ENCODE assay signal across 25 cellular contexts in the genomic region with DNA sequence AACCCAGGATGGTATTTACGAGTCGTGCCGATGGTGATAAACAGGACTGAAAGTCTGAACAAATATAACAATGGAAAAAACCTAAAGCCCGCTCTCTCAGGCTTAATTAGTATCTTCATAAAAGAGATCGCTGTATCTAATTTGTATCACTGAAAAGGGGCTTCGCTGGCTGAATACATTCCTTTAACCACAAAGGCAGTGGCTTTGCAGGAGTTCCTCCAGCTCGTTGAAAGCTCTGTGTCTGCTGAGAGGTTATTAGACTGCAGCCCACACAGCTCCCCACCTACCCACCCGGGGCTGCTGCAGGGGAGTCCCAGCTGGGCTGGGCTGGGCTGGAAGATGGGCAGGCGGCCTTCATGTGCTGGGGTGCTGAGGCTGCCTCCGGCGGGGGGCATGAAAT. TPM values are rescaled to one million over a fixed set of nuclear protein-coding genes. Genes with fewer than 3 reads are reported as not detected.
DNase-seq lines count a peak whose midpoint lies in the region; ATAC-seq and TF ChIP-seq lines count a peak whose summit lies in the region.
"Had no signal": no experiment of that assay in that cellular context is flagged by ENCODE, and none has a peak within 500 bp of the region (broad histone marks: within the 10 kb centered on the region; RNA-seq: fewer than 3 reads in every experiment).

No MANE protein-coding gene starts in this region.

- H3K36me3 Mint-ChIP-seq in brain: peaks cover 30% of the 10 kb centered on the region
- H3K36me3 Mint-ChIP-seq in neural progenitor cell: peaks cover 2% of the 10 kb centered on the region
- H3K36me3 Mint-ChIP-seq: CD14-positive monocyte; CD8-positive, alpha-beta memory T cell; T-cell had no signal

- peak overlapping the region in 3 of 5 experiments; percentile 25 to 87 (median 85) for H3K27ac Mint-ChIP-seq in brain
- H3K27ac Mint-ChIP-seq in neural progenitor cell: peak overlapping the region; percentile 86
- H3K27ac Mint-ChIP-seq: CD14-positive monocyte; CD8-positive, alpha-beta memory T cell; T-cell had no signal

- DNase-seq in neural progenitor cell (ENCODE audit: low spot score) (peak; percentile 85), medulla oblongata (ENCODE audit: extremely low spot score) (no peak), DMS53 treated with DMSO at 0.1 percent for 48 hours (lab: John Stamatoyannopoulos, UW; ENCODE audit: unreplicated experiment) (no peak)
- DNase-seq: BE2C; Calu3; CD8-positive, alpha-beta memory T cell; DND-41; Kasumi-1; NCI-H1092 treated with DMSO at 0.1 percent for 48 hours; NCI-H1436; NCI-H187; NCI-H2081 treated with DMSO at 0.1 percent for 48 hours; NCI-H446 treated with DMSO at 0.1 percent for 48 hours; NCI-H526; NCI-H82; SHP77; T-cell had no signal

- H3K4me3 Mint-ChIP-seq in brain (peak overlapping the region in 1 of 5 experiments; percentile 20), neural progenitor cell (no peak overlapping the region)
- H3K4me3 Mint-ChIP-seq: CD14-positive monocyte; CD8-positive, alpha-beta memory T cell; T-cell had no signal

- no peaks in the 10 kb centered on the region for H3K4me1 ChIP-seq in HEK293 (ENCODE audit: control insufficient read depth, insufficient read depth, low read length)
- H3K4me1 ChIP-seq in neural progenitor cell: peaks cover 40% of the 10 kb centered on the region
- H3K4me1 ChIP-seq: BE2C had no signal

- H3K4me2 ChIP-seq in neural progenitor cell: peak overlapping the region; percentile 54

- peaks cover 2% of the 10 kb centered on the region for H3K9me3 ChIP-seq in HEK293 (ENCODE audit: control insufficient read depth, insufficient read depth, low read depth, low read length)
- H3K9me3 ChIP-seq in neural progenitor cell (ENCODE audit: low read depth): no peaks in the 10 kb centered on the region
- H3K9me3 ChIP-seq: BE2C had no signal

- H3K4me3 ChIP-seq in HEK293 (ENCODE audit: low read depth, low read length) (no peak overlapping the region), neural progenitor cell (no peak overlapping the region)
- H3K4me3 ChIP-seq: K562 had no signal

- H2AFZ ChIP-seq in neural progenitor cell (replicated peaks): no peak overlapping the region

- H3K9ac ChIP-seq in neural progenitor cell: no peak overlapping the region

- H3K36me3 ChIP-seq in HEK293 (ENCODE audit: control insufficient read depth in 2 of 2, insufficient read depth in 1 of 2, low read length in 2 of 2) (no peaks in the 10 kb centered on the region), neural progenitor cell (peaks cover 5% of the 10 kb centered on the region)
- H3K36me3 ChIP-seq: BE2C had no signal

- ATAC-seq in HG03097 (IDR thresholded peaks at IDR 0.05; ENCODE audit: low FRiP score, unreplicated experiment) (no peak), HG03457 (IDR thresholded peaks at IDR 0.05; ENCODE audit: unreplicated experiment) (no peak)
- ATAC-seq: Panc1, T-cell had no signal

- TF ChIP-seq CTCF in HEK293 (tag by site-specific recombination; IDR thresholded peaks at IDR 0.05): no peak
- no peak for TF ChIP-seq CTCF in brain (conservative IDR thresholded peaks at IDR 0.05)
- TF ChIP-seq CTCF in neural progenitor cell (IDR thresholded peaks at IDR 0.05): no peak

- peaks cover 46% of the 10 kb centered on the region for H3F3A ChIP-seq in neural progenitor cell (ENCODE audit: low read depth)

- no peak overlapping the region for H3K27ac ChIP-seq in HEK293 (ENCODE audit: extremely low read depth, low read depth, low read length)
- H3K27ac ChIP-seq in neural progenitor cell: peak overlapping the region; percentile 86
- H3K27ac ChIP-seq: RWPE1 had no signal

- POLR2A ChIA-PET in HEK293 (lab: Yijun Ruan, JAX): no interaction called here

- no peaks in the 10 kb centered on the region for H3K79me2 ChIP-seq in neural progenitor cell (ENCODE audit: low read depth)

- H3K9me3 Mint-ChIP-seq in brain: peaks cover 11 to 26% (median 20%) of the 10 kb centered on the region in 5 experiments
- H3K9me3 Mint-ChIP-seq in neural progenitor cell: peaks cover 17% of the 10 kb centered on the region

- H3K27me3 Mint-ChIP-seq in brain: peaks cover 16% of the 10 kb centered on the region
- H3K27me3 Mint-ChIP-seq in neural progenitor cell (ENCODE audit: insufficient read depth, low read depth): peaks cover 30% of the 10 kb centered on the region

- H3K4me1 Mint-ChIP-seq in brain (peaks cover 52% of the 10 kb centered on the region), neural progenitor cell (peaks cover 56% of the 10 kb centered on the region)
- H3K4me1 Mint-ChIP-seq: CD14-positive monocyte; CD8-positive, alpha-beta memory T cell; T-cell had no signal

- H3K27me3 ChIP-seq in neural progenitor cell: no peaks in the 10 kb centered on the region

- CTCF ChIA-PET in HEK293 (lab: Yijun Ruan, JAX): no interaction called here

- no peaks in the 10 kb centered on the region for H4K20me1 ChIP-seq in neural progenitor cell (ENCODE audit: low read depth)

TF ChIP-seq in HEK293, 187 proteins besides CTCF, POLR2A, EP300 and RAD21:
- TF ChIP-seq ZNF843 (tag by site-specific recombination; IDR thresholded peaks at IDR 0.05) (no peak), ZNF311 (tag by site-specific recombination; IDR thresholded peaks at IDR 0.05; ENCODE audit: borderline replicate concordance) (no peak), ZFHX2 (tag by site-specific recombination; conservative IDR thresholded peaks at IDR 0.05) (peak; percentile 71), EGR2 (tag by site-specific recombination; IDR thresholded peaks at IDR 0.05; ENCODE audit: low read depth) (peak; percentile 59)

RNA-seq across cellular contexts. Expression of a gene that starts 15.1 kb away (rescaled TPM):
- polyA plus RNA-seq in brain (ENCODE audit: insufficient read depth, low read depth, low replicate concordance): 22.9 TPM
- 4.4 and 5.7 TPM in 2 replicates for total RNA-seq in neural progenitor cell (ENCODE audit: low replicate concordance)
- total RNA-seq: Calu3; CD8-positive, alpha-beta memory T cell; K562 had no signal
- polyA plus RNA-seq: CD14-positive monocyte; CD8-positive, alpha-beta memory T cell; K562 had no signal
